31 cellular contexts compared by ENCODE assay signal in genomic region chr4:3392319-3392718, GRCh38. TPM values are rescaled to one million over a fixed set of nuclear protein-coding genes. Genes with fewer than 3 reads are reported as not detected.
"Had no signal": no experiment of that assay in that cellular context is flagged by ENCODE, and none has a peak within 500 bp of the region (broad histone marks: within the 10 kb centered on the region; RNA-seq: fewer than 3 reads in every experiment).

No MANE protein-coding gene starts in this region.

- H3K27me3 Mint-ChIP-seq: activated CD4-positive, alpha-beta memory T cell treated with anti-CD3 and anti-CD28 coated beads for 36 hours had no signal

- H3K27ac Mint-ChIP-seq: activated CD4-positive, alpha-beta memory T cell treated with anti-CD3 and anti-CD28 coated beads for 36 hours; activated CD4-positive, alpha-beta T cell treated with anti-CD3 and anti-CD28 coated beads, Interleukin-2, amount 10 ng/mL, durations not matched to agents 24 days and 14 days; activated naive CD4-positive, alpha-beta T cell treated with anti-CD3 and anti-CD28 coated beads for 36 hours; activated naive CD8-positive, alpha-beta T cell treated with anti-CD3 and anti-CD28 coated beads, Interleukin-2, amount 10 ng/mL, durations not matched to agents 7 days and 5 days; activated T-helper 1 cell treated with anti-CD3 and anti-CD28 coated beads, Interleukin-12 subunit alpha, Interleukin-12 subunit beta, Interleukin-2, Interleukin-4 antibody, amounts not matched to agents 30 ng/mL and 10 ng/mL and 1 ng/mL, durations not matched to agents 14 hours and 24 hours and 36 hours; endodermal cell; nephron progenitor cell; T-helper 1 cell treated with Interleukin-12 subunit alpha and Interleukin-12 subunit beta and Interleukin-4 antibody, amounts not matched to agents 30 μg/mL and 1 μg/mL, for 36 hours had no signal

- H3K36me3 ChIP-seq: ascending aorta, left lung, lower lobe of right lung, transverse colon, WERI-Rb-1 had no signal

- DNase-seq: activated CD4-positive, alpha-beta memory T cell treated with anti-CD3 and anti-CD28 coated beads for 36 hours; activated CD4-positive, alpha-beta T cell treated with anti-CD3 and anti-CD28 coated beads, Interleukin-2, amount 10 ng/mL, durations not matched to agents 24 days and 14 days; activated CD4-positive, CD25-positive, alpha-beta regulatory T cell treated with anti-CD3 and anti-CD28 coated beads, Interleukin-2, amount 50 U/mL, for 72 hours; activated CD8-positive, alpha-beta memory T cell treated with anti-CD3 and anti-CD28 coated beads, Interleukin-2, amount 50 U/mL, for 4 hours; activated effector memory CD4-positive, alpha-beta T cell treated with anti-CD3 and anti-CD28 coated beads, Interleukin-2, amount 50 U/mL, for 16 hours; activated naive CD4-positive, alpha-beta T cell treated with anti-CD3 and anti-CD28 coated beads for 36 hours; activated naive CD8-positive, alpha-beta T cell treated with anti-CD3 and anti-CD28 coated beads, Interleukin-2, amount 10 ng/mL, durations not matched to agents 7 days and 5 days; activated T-cell treated with anti-CD3 and anti-CD28 coated beads, Interleukin-2, amount 50 U/mL, for 1 hour; cortex of kidney; endodermal cell; foreskin fibroblast; hypothalamus; left lung; lower lobe of right lung; mesenchymal stem cell; mucosa of descending colon; nephron progenitor cell; occipital lobe; stimulated activated CD4-positive, alpha-beta T cell treated with anti-CD3 and anti-CD28 coated beads, Interleukin-2, amount 100 ng/mL, for 48 hours; stimulated activated naive CD8-positive, alpha-beta T cell treated with anti-CD3 and anti-CD28 coated beads, Interleukin-15, Interleukin-2, amounts not matched to agents 100 U/mL and 50 U/mL, for 24 hours; T-helper 9 cell; testis; transverse colon; WERI-Rb-1 had no signal

- H3K36me3 Mint-ChIP-seq: activated naive CD8-positive, alpha-beta T cell treated with anti-CD3 and anti-CD28 coated beads, Interleukin-2, amount 10 ng/mL, durations not matched to agents 7 days and 5 days had no signal

- H3K4me3 ChIP-seq: ascending aorta, left lung, lower lobe of right lung, mucosa of descending colon, testis, transverse colon had no signal

- H3K27me3 ChIP-seq: ascending aorta, left lung, testis, transverse colon had no signal

- H3K4me3 Mint-ChIP-seq: activated CD4-positive, alpha-beta memory T cell treated with anti-CD3 and anti-CD28 coated beads for 36 hours; activated CD4-positive, alpha-beta T cell treated with anti-CD3 and anti-CD28 coated beads, Interleukin-2, amount 10 ng/mL, durations not matched to agents 24 days and 14 days; activated naive CD4-positive, alpha-beta T cell treated with anti-CD3 and anti-CD28 coated beads for 36 hours; activated naive CD8-positive, alpha-beta T cell treated with anti-CD3 and anti-CD28 coated beads, Interleukin-2, amount 10 ng/mL, durations not matched to agents 7 days and 5 days; activated T-helper 1 cell treated with anti-CD3 and anti-CD28 coated beads, Interleukin-12 subunit alpha, Interleukin-12 subunit beta, Interleukin-2, Interleukin-4 antibody, amounts not matched to agents 30 ng/mL and 10 ng/mL and 1 ng/mL, durations not matched to agents 14 hours and 24 hours and 36 hours; endodermal cell; nephron progenitor cell; T-helper 1 cell treated with Interleukin-12 subunit alpha and Interleukin-12 subunit beta and Interleukin-4 antibody, amounts not matched to agents 30 μg/mL and 1 μg/mL, for 36 hours had no signal

- H3K9me3 ChIP-seq: ascending aorta, left lung, lower lobe of right lung, mucosa of descending colon, testis, transverse colon had no signal

- ATAC-seq: esophagus mucosa; left lung; lower lobe of right lung; mucosa of descending colon; right cardiac atrium; stimulated activated naive CD8-positive, alpha-beta T cell treated with anti-CD3 and anti-CD28 coated beads, Interleukin-15, Interleukin-2, amounts not matched to agents 100 U/mL and 50 U/mL, for 24 hours had no signal

- H3K27ac ChIP-seq: ascending aorta, left lung, lower lobe of right lung, testis, transverse colon, WERI-Rb-1 had no signal

- H3K9me3 Mint-ChIP-seq: activated CD4-positive, alpha-beta T cell treated with anti-CD3 and anti-CD28 coated beads, Interleukin-2, amount 10 ng/mL, durations not matched to agents 24 days and 14 days; activated naive CD4-positive, alpha-beta T cell treated with anti-CD3 and anti-CD28 coated beads for 36 hours; activated T-helper 1 cell treated with anti-CD3 and anti-CD28 coated beads, Interleukin-12 subunit alpha, Interleukin-12 subunit beta, Interleukin-2, Interleukin-4 antibody, amounts not matched to agents 30 ng/mL and 10 ng/mL and 1 ng/mL, durations not matched to agents 14 hours and 24 hours and 36 hours; T-helper 1 cell treated with Interleukin-12 subunit alpha and Interleukin-12 subunit beta and Interleukin-4 antibody, amounts not matched to agents 30 μg/mL and 1 μg/mL, for 36 hours had no signal

RNA-seq across cellular contexts. Expression of gene HGFAC, which starts 49.4 kb away (rescaled TPM):
- total RNA-seq: activated CD4-positive, alpha-beta memory T cell treated with anti-CD3 and anti-CD28 coated beads for 36 hours; activated CD4-positive, alpha-beta T cell treated with anti-CD3 and anti-CD28 coated beads, Interleukin-2, amount 10 ng/mL, durations not matched to agents 24 days and 14 days; activated CD8-positive, alpha-beta memory T cell treated with anti-CD3 and anti-CD28 coated beads for 36 hours; activated naive CD4-positive, alpha-beta T cell treated with anti-CD3 and anti-CD28 coated beads for 36 hours; activated naive CD8-positive, alpha-beta T cell treated with anti-CD3 and anti-CD28 coated beads, Interleukin-2, amount 10 ng/mL, durations not matched to agents 7 days and 5 days; activated T-helper 1 cell treated with anti-CD3 and anti-CD28 coated beads, Interleukin-12 subunit alpha, Interleukin-12 subunit beta, Interleukin-2, Interleukin-4 antibody, amounts not matched to agents 30 ng/mL and 10 ng/mL and 1 ng/mL, durations not matched to agents 14 hours and 24 hours and 36 hours; esophagus mucosa; kidney epithelial cell; transverse colon had no signal
